ENCODE assay signal across 11 cellular contexts in the genomic region with DNA sequence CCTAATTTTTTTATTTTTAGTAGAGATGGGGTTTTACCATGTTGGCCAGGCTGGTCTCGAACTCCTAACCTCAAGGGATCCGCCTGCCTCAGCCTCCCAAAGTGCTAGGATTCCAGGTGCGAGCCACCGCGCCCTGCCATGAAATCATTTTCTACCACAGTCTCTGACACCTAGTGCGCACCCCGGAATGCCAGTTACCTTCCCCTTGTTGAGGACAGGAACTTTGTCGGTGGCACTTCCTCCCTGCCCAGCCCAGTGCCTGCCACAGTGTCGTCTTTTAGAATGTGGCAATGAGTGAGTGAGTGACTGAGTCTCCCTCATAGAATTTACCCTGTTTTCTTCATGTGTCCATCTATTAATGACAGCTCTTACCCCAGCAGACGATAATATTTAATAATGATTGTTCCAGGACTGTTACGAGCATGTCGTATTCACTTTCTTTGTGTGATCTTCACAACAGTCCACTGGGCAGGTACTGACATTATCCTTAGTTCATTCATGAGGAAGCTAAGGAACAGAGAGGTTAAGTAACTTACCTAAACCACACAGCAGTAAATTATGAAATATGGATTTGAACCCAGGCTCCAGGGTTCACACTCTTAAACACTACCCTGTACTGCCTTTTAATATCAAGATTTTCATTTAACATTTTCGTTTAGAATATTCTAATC. TPM values are rescaled to one million over a fixed set of nuclear protein-coding genes. Genes with fewer than 3 reads are reported as not detected.
DNase-seq lines count a peak whose midpoint lies in the region; ATAC-seq, FAIRE-seq and TF ChIP-seq lines count a peak whose summit lies in the region.
"Had no signal": no experiment of that assay in that cellular context is flagged by ENCODE, and none has a peak within 500 bp of the region (broad histone marks: within the 10 kb centered on the region; RNA-seq: fewer than 3 reads in every experiment).

No MANE protein-coding gene starts in this region.

- in situ Hi-C loops in HepG2 (cut with HindIII; ENCODE audit: extremely low pct_ligation_motif_present, low pct_unique_long_range_greater_than_20kb): no loop called here

- BruUV-seq in HepG2 (replicated peaks; lab: Mats Ljungman, UMichigan): no TSS peak

- H3K4me3 ChIP-seq in HepG2 (replicated peaks in 1 of 3; ENCODE audit: insufficient read depth in 1 of 3, low read depth in 2 of 3, low read length in 3 of 3) (peak overlapping the region; percentile 85 to 97 (median 86); a peak in 4 of 6 replicates), right lobe of liver (no peak overlapping the region)

- H4K20me1 ChIP-seq in HepG2 (ENCODE audit: insufficient read depth, low read length): peaks cover 56% of the 10 kb centered on the region

- H3K27ac Mint-ChIP-seq in activated T-helper 2 cell treated with anti-CD3 and anti-CD28 coated beads, Interferon-gamma antibody, Interleukin-2, Interleukin-4, amounts not matched to agents 10 μg/mL and 5 μg/mL and 100 μg/mL, durations not matched to agents 14 hours and 24 hours and 36 hours: no peak overlapping the region
- H3K27ac Mint-ChIP-seq in memory B cell: peak overlapping the region; percentile 24

- no peaks in the 10 kb centered on the region for H3K9me3 Mint-ChIP-seq in activated T-helper 2 cell treated with anti-CD3 and anti-CD28 coated beads, Interferon-gamma antibody, Interleukin-2, Interleukin-4, amounts not matched to agents 10 μg/mL and 5 μg/mL and 100 μg/mL, durations not matched to agents 14 hours and 24 hours and 36 hours
- H3K9me3 Mint-ChIP-seq in memory B cell: no peaks in the 10 kb centered on the region

- peak; percentile 44 for FAIRE-seq in HepG2 (lab: Jason Lieb, UNC)

- H3K9me3 ChIP-seq in HepG2 (ENCODE audit: low read length): no peaks in the 10 kb centered on the region
- H3K9me3 ChIP-seq in right lobe of liver: no peaks in the 10 kb centered on the region

- POLR2A ChIA-PET in HepG2 (lab: Yijun Ruan, JAX): interaction anchor here (1.6 kb wide), 1 partner anchor 64 kb away, joined by 3 read pairs; no protein-coding TSS in a partner anchor

- peaks cover 8% of the 10 kb centered on the region for H3K36me3 Mint-ChIP-seq in activated T-helper 2 cell treated with anti-CD3 and anti-CD28 coated beads, Interferon-gamma antibody, Interleukin-2, Interleukin-4, amounts not matched to agents 10 μg/mL and 5 μg/mL and 100 μg/mL, durations not matched to agents 14 hours and 24 hours and 36 hours (ENCODE audit: low read depth)
- H3K36me3 Mint-ChIP-seq in memory B cell: no peaks in the 10 kb centered on the region

- peaks cover 56% of the 10 kb centered on the region for H3K79me2 ChIP-seq in HepG2 (ENCODE audit: insufficient read depth, low read length)

- peaks cover 17% of the 10 kb centered on the region for H3K4me1 Mint-ChIP-seq in activated T-helper 2 cell treated with anti-CD3 and anti-CD28 coated beads, Interferon-gamma antibody, Interleukin-2, Interleukin-4, amounts not matched to agents 10 μg/mL and 5 μg/mL and 100 μg/mL, durations not matched to agents 14 hours and 24 hours and 36 hours (ENCODE audit: low read depth)
- H3K4me1 Mint-ChIP-seq in memory B cell: peaks cover 13% of the 10 kb centered on the region

- WGBS in HepG2 (ENCODE audit: low lambda C conversion rate): 93% methylated on average over 13 of the region's 13 CpGs
- 79% methylated on average over 6 of the region's 13 CpGs for WGBS in right lobe of liver (ENCODE audit: insufficient coverage, low coverage, low lambda C conversion rate, missing lambda C conversion rate)

- ATAC-seq in HepG2: no peak
- ATAC-seq in right lobe of liver: no peak
- ATAC-seq in memory B cell (ENCODE audit: low read depth): no peak
- ATAC-seq in HG02798 (IDR thresholded peaks at IDR 0.05; ENCODE audit: poor library complexity, unreplicated experiment): no peak
- no peak for ATAC-seq in GM21381 (IDR thresholded peaks at IDR 0.05; ENCODE audit: unreplicated experiment)

- no peaks in the 10 kb centered on the region for H3K27me3 Mint-ChIP-seq in activated T-helper 2 cell treated with anti-CD3 and anti-CD28 coated beads, Interferon-gamma antibody, Interleukin-2, Interleukin-4, amounts not matched to agents 10 μg/mL and 5 μg/mL and 100 μg/mL, durations not matched to agents 14 hours and 24 hours and 36 hours (ENCODE audit: low read depth)
- H3K27me3 Mint-ChIP-seq in memory B cell: peaks cover 4% of the 10 kb centered on the region

- CTCF ChIA-PET in HepG2 (lab: Yijun Ruan, JAX; ENCODE audit: low intra/inter-chr PET ratio, low total read pairs): no interaction called here

- peak overlapping the region; percentile 78 for H3K4me3 Mint-ChIP-seq in activated T-helper 2 cell treated with anti-CD3 and anti-CD28 coated beads, Interferon-gamma antibody, Interleukin-2, Interleukin-4, amounts not matched to agents 10 μg/mL and 5 μg/mL and 100 μg/mL, durations not matched to agents 14 hours and 24 hours and 36 hours (ENCODE audit: low read depth)
- peak overlapping the region; percentile 50 for H3K4me3 Mint-ChIP-seq in memory B cell

- H3K36me3 ChIP-seq in HepG2 (replicated peaks in 1 of 2; ENCODE audit: control insufficient read depth in 1 of 2, insufficient read depth in 2 of 2, low read length in 2 of 2) (peaks cover 15 to 22% of the 10 kb centered on the region in 2 experiments; a peak in 4 of 5 replicates), right lobe of liver (no peaks in the 10 kb centered on the region)

- no peak overlapping the region for H2AFZ ChIP-seq in HepG2 (ENCODE audit: low read length)

- TF ChIP-seq CTCF in HepG2 (CRISPR knock-in tag; IDR thresholded peaks at IDR 0.05): no peak
- no peak for TF ChIP-seq CTCF in right lobe of liver (IDR thresholded peaks at IDR 0.05)

- no peak for TF ChIP-seq RAD21 in HepG2 (CRISPR knock-in tag; IDR thresholded peaks at IDR 0.05)

- H3K4me1 ChIP-seq in HepG2 (ENCODE audit: insufficient read depth, low read length): peaks cover 50% of the 10 kb centered on the region
- H3K4me1 ChIP-seq in right lobe of liver: peaks cover 0 to 18% (median 6%) of the 10 kb centered on the region in 4 donors

- peak overlapping the region; percentile 90; the same call in 1 of the 2 replicates for H3K9ac ChIP-seq in HepG2 (ENCODE audit: insufficient read depth, low read depth, low read length)

- H3K27me3 ChIP-seq in HepG2 (ENCODE audit: control insufficient read depth in 1 of 2, insufficient read depth in 2 of 2, low read length in 2 of 2) (peaks cover 1 to 14% of the 10 kb centered on the region in 2 experiments; a peak in 3 of 5 replicates), right lobe of liver (no peaks in the 10 kb centered on the region)

- intact Hi-C loops in HepG2 (cut with micrococcal nuclease; ENCODE audit: unreplicated experiment) (no loop called here), right lobe of liver (cut with DNase I) (no loop called here)
- intact Hi-C loops in activated T-helper 2 cell treated with anti-CD3 and anti-CD28 coated beads, Interferon-gamma antibody, Interleukin-2, Interleukin-4, amounts not matched to agents 10 μg/mL and 5 μg/mL and 100 μg/mL, durations not matched to agents 14 hours and 24 hours and 36 hours (cut with micrococcal nuclease): no loop called here

- no peak overlapping the region for H3K27ac ChIP-seq in HepG2 (ENCODE audit: extremely low read length, insufficient read depth, low read length)
- no peak overlapping the region for H3K27ac ChIP-seq in right lobe of liver

- DNase-seq in HepG2 (ENCODE audit: low spot score): no peak
- DNase-seq in right lobe of liver: no peak
- no peak for DNase-seq in activated T-helper 2 cell treated with anti-CD3 and anti-CD28 coated beads, Interferon-gamma antibody, Interleukin-2, Interleukin-4, amounts not matched to agents 10 μg/mL and 5 μg/mL and 100 μg/mL, durations not matched to agents 14 hours and 24 hours and 36 hours (ENCODE audit: low spot score)
- no peak for DNase-seq in memory B cell (ENCODE audit: low spot score in 2 of 2)
- DNase-seq in NCI-H1694 (lab: John Stamatoyannopoulos, UW): no peak
- no peak for DNase-seq in amniotic stem cell (lab: John Stamatoyannopoulos, UW)
- DNase-seq: MV-4-11, NCI-H748 treated with DMSO at 0.1 percent for 48 hours had no signal

- H3K4me2 ChIP-seq in HepG2 (ENCODE audit: low read depth, low read length): peak overlapping the region; percentile 97

- TF ChIP-seq POLR2A in HepG2 (IDR thresholded peaks at IDR 0.05; ENCODE audit: insufficient read depth in 1 of 2, low read depth in 2 of 2, low read length in 2 of 2) (no peak), right lobe of liver (IDR thresholded peaks at IDR 0.05) (no peak)

- no peak for TF ChIP-seq EP300 in HepG2 (IDR thresholded peaks at IDR 0.05; ENCODE audit: low read depth in 2 of 2, low read length in 2 of 2)
- TF ChIP-seq EP300 in HepG2 (CRISPR knock-in tag; IDR thresholded peaks at IDR 0.05; ENCODE audit: borderline replicate concordance): no peak

RNA-seq across cellular contexts. Expression of a gene that starts 1.8 kb away (rescaled TPM):
- 37.4 and 41.5 TPM in 2 replicates for total RNA-seq in HepG2 (2016; rRNA removed; fragmentation: Illumina TruSeq; extraction: Trizol)
- 19.3 and 19.7 TPM in 2 replicates for total RNA-seq in HepG2 (2016; cell fraction: cytosol; rRNA removed; fragmentation: Illumina TruSeq; extraction: Trizol; ENCODE audit: low read depth)
- total RNA-seq in HepG2 (2016; cell fraction: insoluble cytoplasmic fraction; rRNA removed; fragmentation: Illumina TruSeq; extraction: Trizol): 37.3 and 39.8 TPM in 2 replicates
- total RNA-seq in HepG2 (2016; cell fraction: membrane; rRNA removed; fragmentation: Illumina TruSeq; extraction: Trizol): 18.5 and 19.9 TPM in 2 replicates
- 31.6 and 31.7 TPM in 2 replicates for total RNA-seq in HepG2 (2016; cell fraction: nucleus; rRNA removed; fragmentation: Illumina TruSeq; extraction: Trizol)
- polyA plus RNA-seq in HepG2 (2011; rRNA removed): 18.5 and 20.5 TPM in 2 replicates
- polyA plus RNA-seq in HepG2 (2011; cell fraction: cytosol; rRNA removed): 11.8 and 12.2 TPM in 2 replicates
- 64.3 and 72.2 TPM in 2 replicates for polyA plus RNA-seq in HepG2 (2011; cell fraction: nucleus; rRNA removed)
- polyA plus RNA-seq in HepG2 (2012): 29.8 and 30.8 TPM in 2 replicates
- 3.5 and 4.8 TPM in 2 replicates for polyA plus RNA-seq in HepG2 (2016; cell fraction: cytosol; fragmentation: Illumina TruSeq; extraction: Trizol; ENCODE audit: low read depth)
- polyA plus RNA-seq in HepG2 (2016; cell fraction: insoluble cytoplasmic fraction; fragmentation: Illumina TruSeq; extraction: Trizol; ENCODE audit: low read depth): 31.7 and 35.2 TPM in 2 replicates
- 9.5 and 9.7 TPM in 2 replicates for polyA plus RNA-seq in HepG2 (2016; cell fraction: membrane; fragmentation: Illumina TruSeq; extraction: Trizol; ENCODE audit: low read depth)
- polyA plus RNA-seq in HepG2 (2016; cell fraction: nucleus; fragmentation: Illumina TruSeq; extraction: Trizol; ENCODE audit: insufficient read depth, low read depth): 69.1 and 71.6 TPM in 2 replicates
- 28.3 and 39.1 TPM in 2 replicates for polyA minus RNA-seq in HepG2 (2011; rRNA and poly(A)+ RNA removed; ENCODE audit: low replicate concordance)
- 11.3 and 14.2 TPM in 2 replicates for polyA minus RNA-seq in HepG2 (2011; cell fraction: cytosol; rRNA and poly(A)+ RNA removed)
- polyA minus RNA-seq in HepG2 (2011; cell fraction: nucleus; rRNA and poly(A)+ RNA removed): 62.2 and 69.3 TPM in 2 replicates
- 10 to 100 TPM; 15.6 to 27.8 (median 21.2) TPM for total RNA-seq in right lobe of liver
- total RNA-seq in activated T-helper 2 cell treated with anti-CD3 and anti-CD28 coated beads, Interferon-gamma antibody, Interleukin-2, Interleukin-4, amounts not matched to agents 10 μg/mL and 5 μg/mL and 100 μg/mL, durations not matched to agents 14 hours and 24 hours and 36 hours: 29.3 and 29.9 TPM in 2 replicates

RNA-seq across cellular contexts. Expression of a gene that starts 20.1 kb away (rescaled TPM):
- total RNA-seq in HepG2 (2016; rRNA removed; fragmentation: Illumina TruSeq; extraction: Trizol): 0.10 and 0.18 TPM in 2 replicates
- 0.10 TPM in 1 of 2 replicates, not detected in the other for total RNA-seq in HepG2 (2016; cell fraction: cytosol; rRNA removed; fragmentation: Illumina TruSeq; extraction: Trizol; ENCODE audit: low read depth)
- 0.06 TPM in 1 of 2 replicates, not detected in the other for total RNA-seq in HepG2 (2016; cell fraction: insoluble cytoplasmic fraction; rRNA removed; fragmentation: Illumina TruSeq; extraction: Trizol)
- total RNA-seq in HepG2 (2016; cell fraction: membrane; rRNA removed; fragmentation: Illumina TruSeq; extraction: Trizol): 0.12 and 0.14 TPM in 2 replicates
- total RNA-seq in HepG2 (2016; cell fraction: nucleus; rRNA removed; fragmentation: Illumina TruSeq; extraction: Trizol): not detected in 2 replicates
- polyA plus RNA-seq in HepG2 (2011; rRNA removed): not detected in 2 replicates
- not detected in 2 replicates for polyA plus RNA-seq in HepG2 (2011; cell fraction: cytosol; rRNA removed)
- not detected in 2 replicates for polyA plus RNA-seq in HepG2 (2011; cell fraction: nucleus; rRNA removed)
- polyA plus RNA-seq in HepG2 (2012): 0.08 TPM in 1 of 2 replicates, not detected in the other
- 0.08 TPM in 1 of 2 replicates, not detected in the other for polyA plus RNA-seq in HepG2 (2016; cell fraction: cytosol; fragmentation: Illumina TruSeq; extraction: Trizol; ENCODE audit: low read depth)
- 0.34 TPM in 1 of 2 replicates, not detected in the other for polyA plus RNA-seq in HepG2 (2016; cell fraction: insoluble cytoplasmic fraction; fragmentation: Illumina TruSeq; extraction: Trizol; ENCODE audit: low read depth)
- polyA plus RNA-seq in HepG2 (2016; cell fraction: membrane; fragmentation: Illumina TruSeq; extraction: Trizol; ENCODE audit: low read depth): 0.17 TPM in 2 replicates
- polyA plus RNA-seq in HepG2 (2016; cell fraction: nucleus; fragmentation: Illumina TruSeq; extraction: Trizol; ENCODE audit: insufficient read depth, low read depth): not detected in 2 replicates
- not detected in 2 replicates for polyA minus RNA-seq in HepG2 (2011; rRNA and poly(A)+ RNA removed; ENCODE audit: low replicate concordance)
- not detected in 2 replicates for polyA minus RNA-seq in HepG2 (2011; cell fraction: cytosol; rRNA and poly(A)+ RNA removed)
- not detected in 2 replicates for polyA minus RNA-seq in HepG2 (2011; cell fraction: nucleus; rRNA and poly(A)+ RNA removed)
- total RNA-seq in right lobe of liver: not detected
- total RNA-seq in activated T-helper 2 cell treated with anti-CD3 and anti-CD28 coated beads, Interferon-gamma antibody, Interleukin-2, Interleukin-4, amounts not matched to agents 10 μg/mL and 5 μg/mL and 100 μg/mL, durations not matched to agents 14 hours and 24 hours and 36 hours: not detected in 2 replicates
- total RNA-seq: H4 had no signal

RNA-seq across cellular contexts. Expression of a gene that starts 57.3 kb away (rescaled TPM):
- total RNA-seq in HepG2 (2016; rRNA removed; fragmentation: Illumina TruSeq; extraction: Trizol) (31.3 and 37.8 TPM in 2 replicates), right lobe of liver (10 to 100 TPM; 27.0 to 45.6 (median 31.8) TPM)
- total RNA-seq in HepG2 (2016; cell fraction: cytosol; rRNA removed; fragmentation: Illumina TruSeq; extraction: Trizol; ENCODE audit: low read depth): 14.9 and 15.3 TPM in 2 replicates
- 30.0 and 35.2 TPM in 2 replicates for total RNA-seq in HepG2 (2016; cell fraction: insoluble cytoplasmic fraction; rRNA removed; fragmentation: Illumina TruSeq; extraction: Trizol)
- total RNA-seq in HepG2 (2016; cell fraction: membrane; rRNA removed; fragmentation: Illumina TruSeq; extraction: Trizol): 20.4 and 23.8 TPM in 2 replicates
- total RNA-seq in HepG2 (2016; cell fraction: nucleus; rRNA removed; fragmentation: Illumina TruSeq; extraction: Trizol): 23.8 and 28.4 TPM in 2 replicates
- polyA plus RNA-seq in HepG2 (2011; rRNA removed): 20.4 and 22.5 TPM in 2 replicates
- 19.5 and 23.4 TPM in 2 replicates for polyA plus RNA-seq in HepG2 (2011; cell fraction: cytosol; rRNA removed)
- polyA plus RNA-seq in HepG2 (2011; cell fraction: nucleus; rRNA removed): 31.1 and 31.2 TPM in 2 replicates
- 21.4 and 26.9 TPM in 2 replicates for polyA plus RNA-seq in HepG2 (2012)
- polyA plus RNA-seq in HepG2 (2016; cell fraction: cytosol; fragmentation: Illumina TruSeq; extraction: Trizol; ENCODE audit: low read depth): 13.5 and 13.6 TPM in 2 replicates
- polyA plus RNA-seq in HepG2 (2016; cell fraction: insoluble cytoplasmic fraction; fragmentation: Illumina TruSeq; extraction: Trizol; ENCODE audit: low read depth): 33.7 and 36.3 TPM in 2 replicates
- polyA plus RNA-seq in HepG2 (2016; cell fraction: membrane; fragmentation: Illumina TruSeq; extraction: Trizol; ENCODE audit: low read depth): 18.0 and 19.8 TPM in 2 replicates
- polyA plus RNA-seq in HepG2 (2016; cell fraction: nucleus; fragmentation: Illumina TruSeq; extraction: Trizol; ENCODE audit: insufficient read depth, low read depth): 87.6 and 92.7 TPM in 2 replicates
- 27.2 and 36.2 TPM in 2 replicates for polyA minus RNA-seq in HepG2 (2011; rRNA and poly(A)+ RNA removed; ENCODE audit: low replicate concordance)
- 13.0 and 15.4 TPM in 2 replicates for polyA minus RNA-seq in HepG2 (2011; cell fraction: cytosol; rRNA and poly(A)+ RNA removed)
- polyA minus RNA-seq in HepG2 (2011; cell fraction: nucleus; rRNA and poly(A)+ RNA removed): 16.7 and 20.9 TPM in 2 replicates
- total RNA-seq in activated T-helper 2 cell treated with anti-CD3 and anti-CD28 coated beads, Interferon-gamma antibody, Interleukin-2, Interleukin-4, amounts not matched to agents 10 μg/mL and 5 μg/mL and 100 μg/mL, durations not matched to agents 14 hours and 24 hours and 36 hours: 34.0 and 40.2 TPM in 2 replicates

Comparison
In these comparisons a context has a peak if more than half of its experiments do, and no peak if none do; other contexts are left out.
1. H3K4me3 ChIP-seq: peak in HepG2 (3 of 3); none in right lobe of liver (0 of 3).